ENCODE assay signal across 16 cellular contexts in the genomic region with DNA sequence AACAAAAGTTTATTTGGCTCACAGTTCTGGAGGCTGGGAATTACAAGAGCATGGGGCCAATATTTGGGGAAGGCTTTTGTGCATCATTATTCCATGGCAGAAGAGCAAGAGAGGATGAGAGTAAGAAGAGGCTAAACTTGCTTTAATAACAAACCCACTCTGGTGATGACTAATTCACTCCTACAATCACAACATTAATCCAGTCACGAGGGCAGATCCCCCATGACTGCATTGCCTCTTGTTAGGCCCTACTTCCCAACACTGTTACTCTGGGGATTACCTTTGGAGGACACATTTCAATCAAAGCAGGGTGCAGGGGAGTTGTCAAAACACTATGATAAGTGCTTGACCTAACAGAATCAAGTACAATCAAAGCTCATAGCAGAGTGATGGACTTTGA.
A peak's percentile ranks its signal among the peaks of the same experiment; 100 is the strongest.
DNase-seq lines count a peak whose midpoint lies in the region; ATAC-seq and TF ChIP-seq lines count a peak whose summit lies in the region.
"Had no signal": no experiment of that assay in that cellular context is flagged by ENCODE, and none has a peak within 500 bp of the region (broad histone marks: within the 10 kb centered on the region; RNA-seq: fewer than 3 reads in every experiment).

No MANE protein-coding gene starts in this region.

- POLR2A ChIA-PET in AG04450 (lab: Yijun Ruan, JAX), result no interaction called here
- POLR2A ChIA-PET in HEK293 (lab: Yijun Ruan, JAX), result no interaction called here

- H3K27me3 ChIP-seq in AG04450 (ENCODE audit: control insufficient read depth, insufficient read depth, low read length) (no peaks in the 10 kb centered on the region), brain microvascular endothelial cell (replicated peaks) (no peaks in the 10 kb centered on the region), lower lobe of right lung (ENCODE audit: low read depth) (no peaks in the 10 kb centered on the region), ovary (no peaks in the 10 kb centered on the region), esophagus squamous epithelium (no peaks in the 10 kb centered on the region)
- H3K27me3 ChIP-seq: heart left ventricle, pancreas had no signal

- H3K36me3 ChIP-seq in HEK293 (ENCODE audit: control insufficient read depth in 2 of 2, insufficient read depth in 1 of 2, low read length in 2 of 2) (no peaks in the 10 kb centered on the region), brain microvascular endothelial cell (replicated peaks) (no peaks in the 10 kb centered on the region), lower lobe of right lung (no peaks in the 10 kb centered on the region), ovary (no peaks in the 10 kb centered on the region), esophagus squamous epithelium (no peaks in the 10 kb centered on the region)
- H3K36me3 ChIP-seq: heart left ventricle, pancreas had no signal

- intact Hi-C loops in lower lobe of right lung (cut with DNase I), result no loop called here
- intact Hi-C loops in ovary (cut with DNase I), result no loop called here
- intact Hi-C loops in esophagus squamous epithelium (cut with DNase I), result no loop called here

- TF ChIP-seq CTCF in AG04450 (IDR thresholded peaks at IDR 0.05; ENCODE audit: low read depth, low read length), result no peak
- TF ChIP-seq CTCF in HEK293 (tag by site-specific recombination; IDR thresholded peaks at IDR 0.05), result no peak
- TF ChIP-seq CTCF in brain microvascular endothelial cell (IDR thresholded peaks at IDR 0.05; ENCODE audit: low read depth, low read length, missing control alignments), result no peak
- TF ChIP-seq CTCF in lower lobe of right lung (IDR thresholded peaks at IDR 0.05), result no peak
- TF ChIP-seq CTCF in ovary (IDR thresholded peaks at IDR 0.05), result no peak
- TF ChIP-seq CTCF in esophagus squamous epithelium (IDR thresholded peaks at IDR 0.05), result no peak

- DNase-seq in AG04450 (ENCODE audit: low read depth, low spot score), result peak; percentile 13
- DNase-seq in brain microvascular endothelial cell, result peak; percentile 64
- DNase-seq in iris pigment epithelial cell (ENCODE audit: low read depth), result peak; percentile 73
- no peak for DNase-seq in lower lobe of right lung
- DNase-seq in ovary, result no peak
- no peak for DNase-seq in esophagus squamous epithelium (lab: John Stamatoyannopoulos, UW)
- DNase-seq: activated CD4-positive, alpha-beta T cell treated with anti-CD3 and anti-CD28 coated beads for 36 hours; activated naive CD4-positive, alpha-beta T cell treated with anti-CD3 and anti-CD28 coated beads, Interleukin-2, amount 50 U/mL, for 16 hours; COR-L47; heart left ventricle; NCI-H1048; pancreas; T-helper 2 cell had no signal

- H3K4me3 ChIP-seq in AG04450 (ENCODE audit: low read depth, low read length), result no peak overlapping the region
- H3K4me3 ChIP-seq in HEK293 (ENCODE audit: low read depth, low read length), result no peak overlapping the region
- no peak overlapping the region for H3K4me3 ChIP-seq in brain microvascular endothelial cell (ENCODE audit: low read depth, low read length)
- H3K4me3 ChIP-seq in lower lobe of right lung, result no peak overlapping the region
- no peak overlapping the region for H3K4me3 ChIP-seq in ovary
- no peak overlapping the region for H3K4me3 ChIP-seq in esophagus squamous epithelium
- H3K4me3 ChIP-seq: heart left ventricle, pancreas had no signal

- H3K27ac ChIP-seq in AG04450 (ENCODE audit: low read depth, low read length) (no peak overlapping the region), HEK293 (ENCODE audit: extremely low read depth, low read depth, low read length) (no peak overlapping the region; the same call in 1 of the 2 replicates), brain microvascular endothelial cell (no peak overlapping the region), lower lobe of right lung (no peak overlapping the region), ovary (no peak overlapping the region), esophagus squamous epithelium (no peak overlapping the region)
- H3K27ac ChIP-seq: heart left ventricle, pancreas had no signal

- TF ChIP-seq EP300 in ovary (IDR thresholded peaks at IDR 0.05), result no peak

- CTCF ChIA-PET in AG04450 (lab: Charles Lee), result interaction anchor here (1.7 kb wide), 1 partner anchor 14 kb away, joined by 15 read pairs; no protein-coding TSS in a partner anchor
- CTCF ChIA-PET in HEK293 (lab: Yijun Ruan, JAX), result interaction anchor here (1.9 kb wide), 1 partner anchor 14 kb away, joined by 12 read pairs; no protein-coding TSS in a partner anchor

- 77 to 80% (median 77%) methylated on average over 1 of the region's 1 CpG for WGBS in ovary, 3 donors
- WGBS in esophagus squamous epithelium, 2 donors, result 0 to 32% methylated on average over 1 of the region's 1 CpG

- TF ChIP-seq POLR2A in ovary (IDR thresholded peaks at IDR 0.05) (no peak), esophagus squamous epithelium (IDR thresholded peaks at IDR 0.05) (no peak)

- H3K4me1 ChIP-seq in HEK293 (ENCODE audit: control insufficient read depth, insufficient read depth, low read length) (peaks cover 13% of the 10 kb centered on the region), lower lobe of right lung (no peaks in the 10 kb centered on the region), ovary (ENCODE audit: insufficient read depth) (no peaks in the 10 kb centered on the region), esophagus squamous epithelium (peaks cover 0 to 7% (median 0%) of the 10 kb centered on the region in 3 donors)
- H3K4me1 ChIP-seq: pancreas had no signal

- in situ Hi-C loops in brain microvascular endothelial cell (cut with HindIII; ENCODE audit: low pct_ligation_motif_present, low sequenced_read_pairs), result no loop called here

- no peak for ATAC-seq in lower lobe of right lung
- ATAC-seq in GM18517 (IDR thresholded peaks at IDR 0.05; ENCODE audit: unreplicated experiment), result no peak
- ATAC-seq: activated CD4-positive, alpha-beta T cell treated with anti-CD3 and anti-CD28 coated beads for 36 hours; heart left ventricle; pancreas; Right ventricle myocardium inferior had no signal

- H3K9me3 ChIP-seq in AG04450 (ENCODE audit: control insufficient read depth, insufficient read depth, low read length) (no peaks in the 10 kb centered on the region), HEK293 (ENCODE audit: control insufficient read depth, insufficient read depth, low read depth, low read length) (no peaks in the 10 kb centered on the region), lower lobe of right lung (no peaks in the 10 kb centered on the region), ovary (no peaks in the 10 kb centered on the region), esophagus squamous epithelium (no peaks in the 10 kb centered on the region)
- H3K9me3 ChIP-seq: heart left ventricle, pancreas had no signal

TF ChIP-seq in HEK293, 187 proteins besides CTCF, POLR2A, EP300 and RAD21 (continues in another document):
- no peak for TF ChIP-seq ZNF423 (tag by site-specific recombination; IDR thresholded peaks at IDR 0.05)
- no peak for TF ChIP-seq YY1 (tag by site-specific recombination; IDR thresholded peaks at IDR 0.05)
- TF ChIP-seq ZNF146 (tag by site-specific recombination; IDR thresholded peaks at IDR 0.05), result no peak
- no peak for TF ChIP-seq PATZ1 (tag by site-specific recombination; IDR thresholded peaks at IDR 0.05)

Comparison
In these comparisons a context has a peak if more than half of its experiments do, and no peak if none do; other contexts are left out.
1. DNase-seq: peak in AG04450 (single experiment), brain microvascular endothelial cell (single experiment) and iris pigment epithelial cell (single experiment); none in lower lobe of right lung (single experiment), ovary (0 of 5) and esophagus squamous epithelium (single experiment).